29 cellular contexts compared by ENCODE assay signal in the genomic region with DNA sequence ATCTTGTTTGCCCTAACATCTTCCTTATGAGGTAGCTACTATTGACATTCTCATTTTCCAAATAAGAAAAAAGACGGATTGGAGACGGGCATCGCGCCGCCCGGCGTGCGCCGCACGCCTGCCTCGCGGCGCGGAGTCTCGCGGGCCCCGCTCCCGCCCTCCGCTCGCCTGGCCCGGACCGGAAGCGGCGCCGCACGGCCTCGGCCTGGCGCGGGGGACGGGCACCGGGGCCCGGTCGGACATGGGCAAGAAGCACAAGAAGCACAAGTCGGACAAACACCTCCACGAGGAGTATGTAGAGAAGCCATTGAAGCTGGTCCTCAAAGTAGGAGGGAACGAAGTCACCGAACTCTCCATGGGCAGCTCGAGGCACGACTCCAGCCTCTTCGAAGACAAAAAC.
"Had no signal": no experiment of that assay in that cellular context is flagged by ENCODE, and none has a peak within 500 bp of the region (broad histone marks: within the 10 kb centered on the region; RNA-seq: fewer than 3 reads in every experiment).

No MANE protein-coding gene starts in this region.

- H3K4me1 ChIP-seq: parathyroid adenoma, psoas muscle, sigmoid colon, thyroid gland, tibial nerve, upper lobe of left lung, uterus had no signal

- H3K9me3 ChIP-seq: neutrophil, ovary, psoas muscle, right lobe of liver, sigmoid colon, stomach, thoracic aorta, thyroid gland, tibial nerve, upper lobe of left lung, uterus had no signal

- FAIRE-seq: small intestine had no signal

- H3K4me1 Mint-ChIP-seq: naive thymus-derived CD4-positive, alpha-beta T cell; natural killer cell; nephron; neural crest cell had no signal

- H3K9me3 Mint-ChIP-seq: naive thymus-derived CD4-positive, alpha-beta T cell; natural killer cell; neural crest cell; stimulated activated naive B cell treated with anti-CD40 and anti-IgM and Interleukin-4, amounts not matched to agents 10 μg/mL and 1 μg/mL and 100 μg/mL, for 72 hours; stimulated activated naive CD8-positive, alpha-beta T cell treated with anti-CD3 and anti-CD28 coated beads, Interleukin-15, Interleukin-2, amounts not matched to agents 100 ng/mL and 50 ng/mL, for 24 hours had no signal

- H3K27ac ChIP-seq: neutrophil, ovary, parathyroid adenoma, psoas muscle, right lobe of liver, sigmoid colon, stomach, thoracic aorta, thyroid gland, tibial nerve, upper lobe of left lung, uterus had no signal

- H3K4me3 ChIP-seq: ovary, psoas muscle, right lobe of liver, sigmoid colon, stomach, thoracic aorta, thyroid gland, tibial nerve, upper lobe of left lung, uterus had no signal

- ATAC-seq: naive thymus-derived CD4-positive, alpha-beta T cell; natural killer cell; psoas muscle; right cardiac atrium; right lobe of liver had no signal

- H3K27me3 ChIP-seq: neutrophil, ovary, right lobe of liver, sigmoid colon, stomach, thyroid gland, tibial nerve, upper lobe of left lung, uterus had no signal

- H3K27ac Mint-ChIP-seq: natural killer cell; progenitor cell of endocrine pancreas; stimulated activated naive B cell treated with anti-CD40 and anti-IgM and Interleukin-4, amounts not matched to agents 10 μg/mL and 1 μg/mL and 100 μg/mL, for 72 hours; stimulated activated naive CD8-positive, alpha-beta T cell treated with anti-CD3 and anti-CD28 coated beads, Interleukin-15, Interleukin-2, amounts not matched to agents 100 ng/mL and 50 ng/mL, for 24 hours had no signal

- DNase-seq: naive thymus-derived CD4-positive, alpha-beta T cell; natural killer cell; nucleus accumbens; ovary; posterior cingulate gyrus; psoas muscle; right cardiac atrium; right lobe of liver; sigmoid colon; small intestine; stimulated activated CD4-positive, alpha-beta T cell treated with anti-CD3 and anti-CD28 coated beads, Interleukin-15, amount 100 ng/mL, for 24 hours; stimulated activated CD4-positive, alpha-beta T cell treated with anti-CD3 and anti-CD28 coated beads, Interleukin-2, amount 100 ng/mL, for 24 hours; stimulated activated CD4-positive, alpha-beta T cell treated with anti-CD3 and anti-CD28 coated beads, Interleukin-2, amount 100 ng/mL, for 48 hours; stimulated activated CD4-positive, alpha-beta T cell treated with anti-CD3 and anti-CD28 coated beads, Interleukin-4, amount 100 ng/mL, for 24 hours; stimulated activated naive B cell treated with anti-CD40 and anti-IgM and Interleukin-4, amounts not matched to agents 10 μg/mL and 1 μg/mL and 100 μg/mL, for 72 hours; stimulated activated naive CD4-positive, alpha-beta T cell treated with Interleukin-2 at 50 U/mL for 16 hours; stomach; thyroid gland; trophoblast cell; uterus had no signal

- H2AFZ ChIP-seq: parathyroid adenoma had no signal

- H3K79me2 ChIP-seq: parathyroid adenoma had no signal

- H3K36me3 Mint-ChIP-seq: naive thymus-derived CD4-positive, alpha-beta T cell; natural killer cell; stimulated activated naive B cell treated with anti-CD40 and anti-IgM and Interleukin-4, amounts not matched to agents 10 μg/mL and 1 μg/mL and 100 μg/mL, for 72 hours had no signal

- H3K4me3 Mint-ChIP-seq: naive thymus-derived CD4-positive, alpha-beta T cell; natural killer cell; nephron; neural crest cell; stimulated activated naive B cell treated with anti-CD40 and anti-IgM and Interleukin-4, amounts not matched to agents 10 μg/mL and 1 μg/mL and 100 μg/mL, for 72 hours; stimulated activated naive CD8-positive, alpha-beta T cell treated with anti-CD3 and anti-CD28 coated beads, Interleukin-15, Interleukin-2, amounts not matched to agents 100 ng/mL and 50 ng/mL, for 24 hours had no signal

- H3K36me3 ChIP-seq: neutrophil, ovary, right lobe of liver, sigmoid colon, stomach, thoracic aorta, thyroid gland, tibial nerve, upper lobe of left lung, uterus had no signal
